ENCODE assay signal across 29 cellular contexts in the genomic region with DNA sequence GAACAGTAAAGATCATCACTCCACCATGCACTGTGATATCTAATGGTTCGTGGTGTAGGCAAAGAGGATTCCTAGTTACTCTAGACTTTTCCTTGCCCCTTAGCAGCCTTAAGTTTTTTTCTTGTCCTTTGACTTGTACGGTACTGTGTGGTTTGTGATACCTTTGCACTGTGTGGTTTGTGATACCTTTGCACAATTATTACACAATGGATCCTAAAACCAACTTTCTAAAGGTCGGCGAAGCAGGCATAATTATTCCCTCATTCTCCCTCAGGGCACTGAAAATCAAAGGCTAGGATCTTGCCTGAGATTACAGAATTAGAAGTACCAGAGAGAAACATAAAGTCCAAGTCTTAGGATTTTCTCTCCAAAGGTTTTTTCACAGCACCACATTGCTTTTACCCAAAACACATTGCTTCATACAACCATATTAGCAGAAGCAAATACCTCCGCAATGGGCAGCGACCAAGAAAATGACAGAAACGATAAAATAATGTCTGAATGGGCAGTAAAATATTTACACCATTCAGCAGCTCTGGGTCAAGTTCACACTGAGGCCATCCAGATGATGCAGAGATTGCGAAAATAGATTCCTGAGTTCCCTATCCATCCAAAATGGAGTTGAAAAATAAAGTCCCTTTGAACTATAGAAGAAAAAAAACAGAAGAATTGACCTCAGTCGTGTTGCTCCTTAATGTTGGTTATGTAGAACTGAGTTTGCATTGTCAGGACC.
A peak's percentile ranks its signal among the peaks of the same experiment; 100 is the strongest.
DNase-seq lines count a peak whose midpoint lies in the region; FAIRE-seq and TF ChIP-seq lines count a peak whose summit lies in the region.
"Had no signal": no experiment of that assay in that cellular context is flagged by ENCODE, and none has a peak within 500 bp of the region (broad histone marks: within the 10 kb centered on the region; RNA-seq: fewer than 3 reads in every experiment).

No MANE protein-coding gene starts in this region.

- H3K4me3 ChIP-seq in BJ (ENCODE audit: low read depth, low read length) (no peak overlapping the region), astrocyte (ENCODE audit: insufficient read depth, low read depth, low read length) (no peak overlapping the region), fibroblast of the aortic adventitia (ENCODE audit: low read depth, low read length) (no peak overlapping the region), skeletal muscle cell (ENCODE audit: low read depth, low read length) (no peak overlapping the region)
- H3K4me3 ChIP-seq: coronary artery, uterus had no signal

- H3K36me3 ChIP-seq in BJ (ENCODE audit: control insufficient read depth, insufficient read depth, low read length) (no peaks in the 10 kb centered on the region), astrocyte (ENCODE audit: insufficient read depth, low read length) (no peaks in the 10 kb centered on the region)
- H3K36me3 ChIP-seq: uterus had no signal

- H3K27me3 ChIP-seq in BJ (ENCODE audit: control insufficient read depth, insufficient read depth, low read length): peaks cover 1% of the 10 kb centered on the region; the same call in 1 of the 2 replicates
- no peaks in the 10 kb centered on the region for H3K27me3 ChIP-seq in astrocyte (ENCODE audit: insufficient read depth, low read length)
- H3K27me3 ChIP-seq: foreskin keratinocyte, uterus had no signal

- no peak overlapping the region for H3K4me3 Mint-ChIP-seq in astrocyte (ENCODE audit: unreplicated experiment)
- H3K4me3 Mint-ChIP-seq: activated CD8-positive, alpha-beta T cell treated with anti-CD3 and anti-CD28 coated beads, Interleukin-2, amount 10 ng/mL, durations not matched to agents 7 days and 5 days; activated naive CD8-positive, alpha-beta T cell treated with anti-CD3 and anti-CD28 coated beads, Interleukin-2, amount 50 U/mL, for 24 hours; CD8-positive, alpha-beta T cell; IgD-negative memory B cell; natural killer cell; stimulated activated memory B cell treated with anti-CD40 and anti-IgM and Interleukin-4, amounts not matched to agents 10 μg/mL and 1 μg/mL and 100 μg/mL, for 72 hours; T-helper 1 cell treated with Interleukin-12 subunit alpha and Interleukin-12 subunit beta and Interleukin-4 antibody, amounts not matched to agents 30 μg/mL and 1 μg/mL, for 36 hours had no signal

- no peak for TF ChIP-seq CTCF in BJ (IDR thresholded peaks at IDR 0.05; ENCODE audit: insufficient read depth, low read depth, low read length)
- no peak for TF ChIP-seq CTCF in astrocyte (IDR thresholded peaks at IDR 0.05; ENCODE audit: insufficient read depth, low read depth, low read length)
- TF ChIP-seq CTCF in fibroblast of the aortic adventitia (IDR thresholded peaks at IDR 0.05; ENCODE audit: insufficient read depth, low read length): no peak

- CTCF ChIA-PET in BJ (lab: Yijun Ruan, JAX): interaction anchor here (1.2 kb wide), 1 partner anchor 9 kb away, joined by 3 read pairs; no protein-coding TSS in a partner anchor

- H3K27ac ChIP-seq in astrocyte (ENCODE audit: low read depth, low read length): no peak overlapping the region
- H3K27ac ChIP-seq: coronary artery, foreskin keratinocyte had no signal

- DNase-seq in BJ (ENCODE audit: low read depth) (peak; percentile 43), astrocyte (ENCODE audit: low read depth) (peak; percentile 16), fibroblast of the aortic adventitia (ENCODE audit: low read depth) (peak; percentile 66), skeletal muscle cell (ENCODE audit: low read depth) (peak; percentile 85), DMS 273 treated with DMSO at 0.1 percent for 48 hours (lab: John Stamatoyannopoulos, UW) (no peak), NCI-H1105 (lab: John Stamatoyannopoulos, UW) (no peak), ACHN (no peak)
- DNase-seq: activated CD4-positive, alpha-beta T cell treated with anti-CD3 and anti-CD28 coated beads for 1 hour; activated CD8-positive, alpha-beta T cell treated with anti-CD3 and anti-CD28 coated beads, Interleukin-2, amount 10 ng/mL, durations not matched to agents 7 days and 5 days; activated effector memory CD4-positive, alpha-beta T cell treated with anti-CD3 and anti-CD28 coated beads, Interleukin-2, amount 50 U/mL, for 16 hours; activated naive CD8-positive, alpha-beta T cell treated with anti-CD3 and anti-CD28 coated beads, Interleukin-2, amount 50 U/mL, for 24 hours; activated T-cell treated with anti-CD3 and anti-CD28 coated beads for 4 hours; AML-193; CD8-positive, alpha-beta T cell; foreskin keratinocyte; left cardiac atrium; natural killer cell; NCI-H1417; NCI-H2081; NCI-H226; RPMI8226; stimulated activated CD4-positive, alpha-beta T cell treated with anti-CD3 and anti-CD28 coated beads, Interleukin-4, amount 100 ng/mL, for 1 hour had no signal

- no peaks in the 10 kb centered on the region for H3K4me1 Mint-ChIP-seq in astrocyte (ENCODE audit: low read depth, unreplicated experiment)
- H3K4me1 Mint-ChIP-seq: activated naive CD8-positive, alpha-beta T cell treated with anti-CD3 and anti-CD28 coated beads, Interleukin-2, amount 50 U/mL, for 24 hours; IgD-negative memory B cell; natural killer cell; stimulated activated memory B cell treated with anti-CD40 and anti-IgM and Interleukin-4, amounts not matched to agents 10 μg/mL and 1 μg/mL and 100 μg/mL, for 72 hours had no signal

- no peak overlapping the region for H3K4me2 ChIP-seq in astrocyte (ENCODE audit: low read length)

- H3K9ac ChIP-seq in astrocyte (ENCODE audit: low read length): no peak overlapping the region

- no peaks in the 10 kb centered on the region for H3K9me3 ChIP-seq in astrocyte (ENCODE audit: insufficient read depth, low read depth, low read length)
- H3K9me3 ChIP-seq: uterus had no signal

- H3K4me1 ChIP-seq in astrocyte (ENCODE audit: insufficient read depth, low read length): no peaks in the 10 kb centered on the region
- H3K4me1 ChIP-seq: foreskin keratinocyte, uterus had no signal

- in situ Hi-C loops in ACHN (cut with HindIII; ENCODE audit: low pct_ligation_motif_present, low pct_unique_long_range_greater_than_20kb, low sequenced_read_pairs): no loop called here

- no peaks in the 10 kb centered on the region for H3K27me3 Mint-ChIP-seq in astrocyte (ENCODE audit: low read depth, unreplicated experiment)
- H3K27me3 Mint-ChIP-seq: activated naive CD8-positive, alpha-beta T cell treated with anti-CD3 and anti-CD28 coated beads, Interleukin-2, amount 50 U/mL, for 24 hours; IgD-negative memory B cell; stimulated activated memory B cell treated with anti-CD40 and anti-IgM and Interleukin-4, amounts not matched to agents 10 μg/mL and 1 μg/mL and 100 μg/mL, for 72 hours had no signal

- no peaks in the 10 kb centered on the region for H3K9me3 Mint-ChIP-seq in astrocyte (ENCODE audit: unreplicated experiment)
- H3K9me3 Mint-ChIP-seq: activated naive CD8-positive, alpha-beta T cell treated with anti-CD3 and anti-CD28 coated beads, Interleukin-2, amount 50 U/mL, for 24 hours; CD8-positive, alpha-beta T cell; IgD-negative memory B cell; stimulated activated memory B cell treated with anti-CD40 and anti-IgM and Interleukin-4, amounts not matched to agents 10 μg/mL and 1 μg/mL and 100 μg/mL, for 72 hours; T-helper 1 cell treated with Interleukin-12 subunit alpha and Interleukin-12 subunit beta and Interleukin-4 antibody, amounts not matched to agents 30 μg/mL and 1 μg/mL, for 36 hours had no signal

- H3K36me3 Mint-ChIP-seq in astrocyte (ENCODE audit: low read depth, unreplicated experiment): no peaks in the 10 kb centered on the region
- H3K36me3 Mint-ChIP-seq: CD8-positive, alpha-beta T cell; IgD-negative memory B cell; natural killer cell; stimulated activated memory B cell treated with anti-CD40 and anti-IgM and Interleukin-4, amounts not matched to agents 10 μg/mL and 1 μg/mL and 100 μg/mL, for 72 hours had no signal

- no peak overlapping the region for H3K27ac Mint-ChIP-seq in astrocyte (ENCODE audit: unreplicated experiment)
- H3K27ac Mint-ChIP-seq: activated CD8-positive, alpha-beta T cell treated with anti-CD3 and anti-CD28 coated beads, Interleukin-2, amount 10 ng/mL, durations not matched to agents 7 days and 5 days; activated naive CD8-positive, alpha-beta T cell treated with anti-CD3 and anti-CD28 coated beads, Interleukin-2, amount 50 U/mL, for 24 hours; CD8-positive, alpha-beta T cell; IgD-negative memory B cell; natural killer cell; stimulated activated memory B cell treated with anti-CD40 and anti-IgM and Interleukin-4, amounts not matched to agents 10 μg/mL and 1 μg/mL and 100 μg/mL, for 72 hours; T-helper 1 cell treated with Interleukin-12 subunit alpha and Interleukin-12 subunit beta and Interleukin-4 antibody, amounts not matched to agents 30 μg/mL and 1 μg/mL, for 36 hours had no signal

- no peak overlapping the region for H2AFZ ChIP-seq in astrocyte (ENCODE audit: low read depth, low read length)

- POLR2A ChIA-PET in BJ (lab: Charles Lee): no interaction called here

- no peaks in the 10 kb centered on the region for H4K20me1 ChIP-seq in astrocyte (ENCODE audit: insufficient read depth, low read length)

- H3K79me2 ChIP-seq in astrocyte (ENCODE audit: insufficient read depth, low read length): no peaks in the 10 kb centered on the region

- no peak for FAIRE-seq in astrocyte (lab: Jason Lieb, UNC)
- FAIRE-seq: bronchial epithelial cell, GM12891 had no signal

Comparison
In these comparisons a context has a peak if more than half of its experiments do, and no peak if none do; other contexts are left out.
1. DNase-seq: peak in BJ (single experiment), astrocyte (single experiment), fibroblast of the aortic adventitia (single experiment) and skeletal muscle cell (single experiment); none in DMS 273 treated with DMSO at 0.1 percent for 48 hours (single experiment), NCI-H1105 (single experiment) and ACHN (single experiment).